8 cellular contexts compared by ENCODE assay signal in the genomic region with DNA sequence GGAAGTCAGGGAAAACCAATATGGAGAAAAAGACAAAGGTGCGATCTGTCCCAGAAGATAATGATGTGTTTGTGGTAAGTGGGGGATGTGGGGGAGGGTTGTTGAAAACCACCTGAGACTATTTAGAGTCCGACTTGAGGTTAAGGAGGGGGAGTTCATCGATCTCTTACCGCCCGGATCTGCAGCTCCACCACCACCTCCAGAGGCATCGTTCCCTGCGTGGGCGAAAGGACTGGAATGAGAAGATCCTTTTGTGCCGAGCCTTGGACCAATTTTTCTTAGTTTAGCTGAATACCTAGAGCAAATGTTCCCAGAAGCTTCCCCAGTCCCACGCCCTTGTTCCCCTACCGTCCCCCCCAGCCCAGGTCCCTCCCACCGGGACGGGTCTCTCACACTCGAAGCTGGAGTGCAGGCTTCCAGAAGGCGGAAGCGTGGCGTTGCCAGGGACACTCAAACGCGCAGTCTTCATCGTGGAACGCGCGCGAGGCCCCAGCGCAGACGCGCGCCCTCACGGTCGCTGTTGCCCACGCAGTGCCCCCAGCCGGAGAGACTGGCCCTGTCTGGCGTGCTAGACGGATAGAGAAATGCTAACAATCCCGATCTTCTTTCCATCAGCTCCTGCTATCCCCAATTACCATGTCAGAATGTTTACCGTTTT. TPM values are rescaled to one million over a fixed set of nuclear protein-coding genes. Genes with fewer than 3 reads are reported as not detected.
DNase-seq lines count a peak whose midpoint lies in the region; TF ChIP-seq lines count a peak whose summit lies in the region.

A gene with protein sequence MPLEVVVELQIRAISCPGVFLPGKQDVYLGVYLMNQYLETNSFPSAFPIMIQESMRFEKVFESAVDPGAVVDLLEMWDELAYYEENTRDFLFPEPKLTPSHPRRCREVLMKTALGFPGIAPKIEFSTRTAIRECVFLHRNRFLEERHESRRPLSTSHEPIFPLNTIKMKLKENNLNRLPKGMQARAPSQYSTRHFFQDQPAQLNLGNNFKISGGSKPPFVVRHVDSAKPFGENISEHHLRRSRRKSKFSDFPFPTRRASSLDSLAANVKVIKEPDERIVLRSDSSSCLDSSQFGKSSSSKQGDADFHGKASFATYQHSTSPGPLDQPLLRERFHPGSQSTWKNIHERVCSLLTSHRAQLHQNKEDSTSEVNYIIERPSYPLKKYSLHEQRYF (minus strand): TSS at position 439 of the 658 bp plus-strand sequence. CDS start 230 bp downstream, at position 209.

- H3K9me3 Mint-ChIP-seq in immature natural killer cell = no peaks in the 10 kb centered on the region

- H3K27me3 Mint-ChIP-seq in immature natural killer cell (ENCODE audit: low read depth in 3 of 3) = peaks cover 3 to 14% (median 10%) of the 10 kb centered on the region in 3 donors

- TF ChIP-seq CTCF in VCaP (conservative IDR thresholded peaks at IDR 0.05) = peak; percentile 56

- H3K4me3 Mint-ChIP-seq in immature natural killer cell = peak within 1 kb of the TSS; percentile 72 to 83 (median 76)

- H3K27ac Mint-ChIP-seq in immature natural killer cell = peak within 1 kb of the TSS in 4 of 6 donors; percentile 7 to 66 (median 18)

- peak within 1 kb of the TSS; percentile 45 for H3K4me3 ChIP-seq in skeletal muscle cell (ENCODE audit: low read depth, low read length)

- H3K4me1 Mint-ChIP-seq in immature natural killer cell = peaks cover 53 to 56% of the 10 kb centered on the region in 2 donors

- peak within 1 kb of the TSS; percentile 95 for H3K27ac ChIP-seq in VCaP
- peak within 1 kb of the TSS; percentile 65 for H3K27ac ChIP-seq in caudate nucleus (ENCODE audit: low read depth, low read length)

- H3K36me3 Mint-ChIP-seq in immature natural killer cell = peaks cover 0 to 3% (median 0%) of the 10 kb centered on the region in 3 donors

- DNase-seq in DMS53 (lab: John Stamatoyannopoulos, UW) = peak; percentile 80
- no peak for DNase-seq in DMS53 treated with DMSO at 0.1 percent for 48 hours (lab: John Stamatoyannopoulos, UW; ENCODE audit: unreplicated experiment)
- DNase-seq in NCI-H1092 (lab: John Stamatoyannopoulos, UW) = peak; percentile 60
- peak in 58 of 61 donors; percentile 12 to 88 (median 50) for DNase-seq in caudate nucleus (lab: John Stamatoyannopoulos, UW)
- DNase-seq in immature natural killer cell = peak; percentile 15 to 30 (median 21)
- DNase-seq in skeletal muscle cell (ENCODE audit: low read depth) = no peak
- no peak for DNase-seq in SIG-M5 (lab: John Stamatoyannopoulos, UW)

RNA-seq across cellular contexts. Expression of the gene that starts here (rescaled TPM):
- polyA plus RNA-seq in immature natural killer cell = 1 to 10 TPM in 1 of 3 donors, under 1 TPM in 1, not detected in 1; 0.49 to 1.3 TPM

Comparison
In these comparisons a context has a peak if more than half of its experiments do, and no peak if none do; other contexts are left out.
1. DNase-seq: peak in DMS53 (single experiment), NCI-H1092 (single experiment), caudate nucleus (58 of 61) and immature natural killer cell (3 of 3); none in DMS53 treated with DMSO at 0.1 percent for 48 hours (single experiment), skeletal muscle cell (single experiment) and SIG-M5 (single experiment).